ENCODE assay signal across 19 cellular contexts in the genomic region with DNA sequence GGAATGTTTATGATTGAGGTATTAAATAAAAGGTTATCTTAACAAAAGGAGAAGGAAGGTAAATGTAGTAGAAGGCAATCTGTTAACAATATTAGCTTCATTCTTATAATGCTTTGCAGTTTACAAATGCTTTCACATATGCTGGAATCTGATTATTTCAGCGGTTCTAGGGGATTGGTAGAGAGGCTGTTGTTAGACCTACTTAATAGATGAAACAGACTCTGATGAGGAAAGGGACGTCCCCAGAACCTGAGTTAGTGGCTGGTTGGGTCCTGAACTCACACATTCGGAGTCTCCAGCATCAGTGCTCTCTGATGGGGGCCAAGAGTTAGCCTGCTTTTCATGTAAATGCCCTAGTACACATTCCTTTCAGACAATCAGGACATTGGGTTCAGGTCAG.
"Had no signal": no experiment of that assay in that cellular context is flagged by ENCODE, and none has a peak within 500 bp of the region (broad histone marks: within the 10 kb centered on the region; RNA-seq: fewer than 3 reads in every experiment).

No MANE protein-coding gene starts in this region.

- DNase-seq: dermis blood vessel endothelial cell; endodermal cell; erythroblast; foreskin keratinocyte; head of caudate nucleus; left colon; left ventricle myocardium superior; mesenchymal stem cell; nucleus accumbens; ovary; right cardiac atrium; stimulated activated CD4-positive, alpha-beta T cell treated with anti-CD3 and anti-CD28 coated beads, Interleukin-2, amount 100 ng/mL, for 48 hours; stimulated activated naive CD4-positive, alpha-beta T cell treated with Interleukin-2 at 50 U/mL for 16 hours; thyroid gland; upper lobe of left lung had no signal

- H3K27me3 Mint-ChIP-seq: natural killer cell treated with Interleukin-12 subunit alpha and Interleukin-12 subunit beta and Interleukin-15 and Interleukin-18, amount 100 ng/mL, for 72 hours; progenitor cell of endocrine pancreas had no signal

- H3K4me3 Mint-ChIP-seq: endodermal cell; natural killer cell treated with Interleukin-12 subunit alpha and Interleukin-12 subunit beta and Interleukin-15 and Interleukin-18, amount 100 ng/mL, for 72 hours; neural progenitor cell had no signal

- FAIRE-seq: endothelial cell of umbilical vein had no signal

- ATAC-seq: foreskin keratinocyte; left colon; left ventricle myocardium superior; natural killer cell treated with Interleukin-12 subunit alpha and Interleukin-12 subunit beta and Interleukin-15 and Interleukin-18, amount 100 ng/mL, for 72 hours; right cardiac atrium had no signal

- H3K9me3 Mint-ChIP-seq: natural killer cell treated with Interleukin-12 subunit alpha and Interleukin-12 subunit beta and Interleukin-15 and Interleukin-18, amount 100 ng/mL, for 72 hours had no signal

- H3K27ac Mint-ChIP-seq: endodermal cell; natural killer cell treated with Interleukin-12 subunit alpha and Interleukin-12 subunit beta and Interleukin-15 and Interleukin-18, amount 100 ng/mL, for 72 hours; neural progenitor cell; progenitor cell of endocrine pancreas had no signal
